ENCODE assay signal across 23 cellular contexts in the genomic region with DNA sequence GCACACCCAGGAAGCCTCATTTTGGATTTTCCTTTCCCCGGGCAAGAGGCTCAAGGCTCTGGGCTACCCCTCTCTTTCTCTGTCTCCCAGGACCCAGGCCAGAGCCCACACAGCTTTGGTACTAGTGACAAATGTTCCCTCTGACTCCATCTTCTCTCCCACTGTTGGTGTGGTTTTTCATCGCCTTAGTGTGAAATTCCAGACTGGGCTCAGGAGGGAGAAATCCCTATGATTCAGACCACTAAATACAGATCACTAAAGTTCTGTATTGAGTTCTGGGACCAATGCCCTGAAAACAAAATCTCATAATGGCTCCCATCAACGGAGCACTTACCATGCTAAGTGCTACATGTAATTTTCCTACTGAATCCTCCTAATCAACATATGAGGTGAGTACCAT. TPM values are rescaled to one million over a fixed set of nuclear protein-coding genes. Genes with fewer than 3 reads are reported as not detected.
"Had no signal": no experiment of that assay in that cellular context is flagged by ENCODE, and none has a peak within 500 bp of the region (broad histone marks: within the 10 kb centered on the region; RNA-seq: fewer than 3 reads in every experiment).

No MANE protein-coding gene starts in this region.

- H3K36me3 Mint-ChIP-seq: memory B cell had no signal

- FAIRE-seq: colon, kidney, small intestine, urothelium cell line had no signal

- H3K4me3 Mint-ChIP-seq: dendritic cell treated with granulocyte-macrophage colony-stimulating factor and Interleukin-4, amounts not matched to agents 40 ng/mL and 50 ng/mL, for 4 days; immature natural killer cell; memory B cell; naive thymus-derived CD4-positive, alpha-beta T cell had no signal

- H3K9me3 Mint-ChIP-seq: dendritic cell treated with granulocyte-macrophage colony-stimulating factor and Interleukin-4, amounts not matched to agents 40 ng/mL and 50 ng/mL, for 4 days; immature natural killer cell; memory B cell; naive thymus-derived CD4-positive, alpha-beta T cell had no signal

- H3K4me1 ChIP-seq: esophagus squamous epithelium, lower lobe of right lung, prostate gland had no signal

- DNase-seq: cerebellar nuclear complex; esophagus squamous epithelium; foreskin fibroblast; immature natural killer cell; kidney; left cardiac atrium; left ventricle myocardium inferior; lower lobe of right lung; naive thymus-derived CD4-positive, alpha-beta T cell; ovary; small intestine; stimulated activated CD4-positive, alpha-beta T cell treated with anti-CD3 and anti-CD28 coated beads, Interleukin-12 subunit alpha, Interleukin-12 subunit beta, amount 100 ng/mL, for 4 hours; stimulated activated naive CD4-positive, alpha-beta T cell treated with Interleukin-2 at 50 U/mL for 16 hours; trophoblast cell had no signal

- ATAC-seq: left cardiac atrium; lower lobe of right lung; naive thymus-derived CD4-positive, alpha-beta T cell; sciatic nerve had no signal

- H3K27ac ChIP-seq: esophagus squamous epithelium, left ventricle myocardium inferior, lower lobe of right lung, neutrophil, ovary, prostate gland had no signal

- H3K9me3 ChIP-seq: esophagus squamous epithelium, left ventricle myocardium inferior, lower lobe of right lung, neutrophil, ovary, prostate gland had no signal

- H3K36me3 ChIP-seq: esophagus squamous epithelium, left ventricle myocardium inferior, lower lobe of right lung, ovary, prostate gland had no signal

- H3K27me3 Mint-ChIP-seq: memory B cell; naive thymus-derived CD4-positive, alpha-beta T cell had no signal

- H3K4me3 ChIP-seq: esophagus squamous epithelium, left ventricle myocardium inferior, lower lobe of right lung, ovary, prostate gland had no signal

- H3K4me1 Mint-ChIP-seq: immature natural killer cell had no signal

- H3K27me3 ChIP-seq: esophagus squamous epithelium, neutrophil, ovary had no signal

- H3K27ac Mint-ChIP-seq: dendritic cell treated with granulocyte-macrophage colony-stimulating factor and Interleukin-4, amounts not matched to agents 40 ng/mL and 50 ng/mL, for 4 days; memory B cell had no signal

RNA-seq across cellular contexts. Expression of a gene that starts 26.1 kb away (rescaled TPM):
- polyA plus RNA-seq: immature natural killer cell; naive thymus-derived CD4-positive, alpha-beta T cell; neural cell had no signal

RNA-seq across cellular contexts. Expression of a gene that starts 33.3 kb away (rescaled TPM):
- total RNA-seq: epithelial cell of proximal tubule, esophagus squamous epithelium, left cardiac atrium, left ventricle myocardium inferior, lower lobe of right lung, prostate gland, sciatic nerve had no signal
- polyA plus RNA-seq: neural cell had no signal
